Comparison of ENCODE assay signal across 1 cellular context in genomic region chr21:36079010-36079649, GRCh38.
TF ChIP-seq lines count a peak whose summit lies in the region.

No MANE protein-coding gene starts in this region.

TF ChIP-seq in GM12878, 131 proteins besides CTCF, POLR2A, EP300 and RAD21:
- TF ChIP-seq, protein P1, sequence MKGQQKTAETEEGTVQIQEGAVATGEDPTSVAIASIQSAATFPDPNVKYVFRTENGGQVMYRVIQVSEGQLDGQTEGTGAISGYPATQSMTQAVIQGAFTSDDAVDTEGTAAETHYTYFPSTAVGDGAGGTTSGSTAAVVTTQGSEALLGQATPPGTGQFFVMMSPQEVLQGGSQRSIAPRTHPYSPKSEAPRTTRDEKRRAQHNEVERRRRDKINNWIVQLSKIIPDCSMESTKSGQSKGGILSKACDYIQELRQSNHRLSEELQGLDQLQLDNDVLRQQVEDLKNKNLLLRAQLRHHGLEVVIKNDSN (IDR thresholded peaks at IDR 0.05; ENCODE audit: borderline replicate concordance, extremely low read length, insufficient read depth, low read depth, low read length) = no peak
- TF ChIP-seq EED (IDR thresholded peaks at IDR 0.05; ENCODE audit: low read depth) = 0 out of 2 replicates have a peak, but pooled peaks have one; percentile 17
- no peak for TF ChIP-seq HDAC2 (IDR thresholded peaks at IDR 0.05)
- no peak for TF ChIP-seq TBL1XR1 (IDR thresholded peaks at IDR 0.05; ENCODE audit: low read depth, low read length)
- no peak for TF ChIP-seq YBX1 (IDR thresholded peaks at IDR 0.05)
